ENCODE assay signal across 30 cellular contexts in the genomic region with DNA sequence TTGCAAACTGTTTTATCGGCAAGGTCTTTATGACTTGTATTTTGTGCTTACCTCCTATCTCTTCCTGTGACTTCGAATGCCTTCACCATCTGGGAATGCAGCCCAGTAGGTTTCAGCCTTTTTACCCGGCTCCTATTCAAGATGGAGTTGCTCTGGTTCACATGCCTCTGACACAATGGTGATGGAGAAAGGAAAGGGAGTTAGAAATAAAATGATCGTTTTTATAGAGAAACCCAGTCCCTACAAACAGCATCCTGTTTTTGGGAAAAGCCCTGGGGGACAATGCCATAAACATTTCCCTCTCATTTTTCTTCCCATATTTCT.
"Had no signal": no experiment of that assay in that cellular context is flagged by ENCODE, and none has a peak within 500 bp of the region (broad histone marks: within the 10 kb centered on the region; RNA-seq: fewer than 3 reads in every experiment).

No MANE protein-coding gene starts in this region.

- H3K4me3 Mint-ChIP-seq: activated CD4-positive, alpha-beta memory T cell treated with anti-CD3 and anti-CD28 coated beads, Interleukin-2, amount 10 ng/mL, durations not matched to agents 7 days and 5 days; activated CD4-positive, alpha-beta T cell treated with anti-CD3 and anti-CD28 coated beads, Interleukin-2, amount 10 ng/mL, durations not matched to agents 7 days and 5 days; activated naive CD8-positive, alpha-beta T cell; activated T-cell treated with anti-CD3 and anti-CD28 coated beads, Interleukin-2, amount 50 U/mL, for 24 hours; activated T-cell treated with anti-CD3 and anti-CD28 coated beads, Interleukin-2, amount 50 U/mL, for 72 hours; central memory CD8-positive, alpha-beta T cell; dendritic cell treated with granulocyte-macrophage colony-stimulating factor and Interleukin-4, amounts not matched to agents 40 ng/mL and 50 ng/mL, for 4 days; endodermal cell had no signal

- DNase-seq: activated CD4-positive, alpha-beta memory T cell treated with anti-CD3 and anti-CD28 coated beads, Interleukin-2, amount 10 ng/mL, durations not matched to agents 7 days and 5 days; activated CD4-positive, alpha-beta T cell treated with anti-CD3 and anti-CD28 coated beads for 1 hour; activated CD4-positive, alpha-beta T cell treated with anti-CD3 and anti-CD28 coated beads for 4 hours; activated CD4-positive, alpha-beta T cell treated with anti-CD3 and anti-CD28 coated beads, Interleukin-2, amount 10 ng/mL, durations not matched to agents 7 days and 5 days; activated CD4-positive, alpha-beta T cell treated with anti-CD3 and anti-CD28 coated beads, Interleukin-2, amount 50 U/mL, for 4 hours; activated CD8-positive, alpha-beta memory T cell treated with anti-CD3 and anti-CD28 coated beads, Interleukin-2, amount 50 U/mL, for 48 hours; activated effector memory CD4-positive, alpha-beta T cell treated with Interleukin-2 at 50 U/mL for 16 hours; activated gamma-delta T cell treated with Interleukin-2 at 50 U/mL for 16 hours; activated naive CD4-positive, alpha-beta T cell treated with anti-CD3 and anti-CD28 coated beads, Interleukin-2, amount 50 U/mL, for 16 hours; activated naive CD4-positive, alpha-beta T cell treated with Interleukin-2 at 50 U/mL for 16 hours; activated T-cell treated with anti-CD3 and anti-CD28 coated beads for 4 hours; activated T-cell treated with anti-CD3 and anti-CD28 coated beads, Interleukin-2, amount 50 U/mL, for 24 hours; activated T-cell treated with anti-CD3 and anti-CD28 coated beads, Interleukin-2, amount 50 U/mL, for 72 hours; amniotic stem cell; anterior cingulate cortex; dorsolateral prefrontal cortex; effector memory CD4-positive, alpha-beta T cell; endodermal cell; foreskin fibroblast; head of caudate nucleus; T-helper 2 cell had no signal

- H3K4me1 Mint-ChIP-seq: central memory CD8-positive, alpha-beta T cell had no signal

- H3K27ac Mint-ChIP-seq: activated CD4-positive, alpha-beta memory T cell treated with anti-CD3 and anti-CD28 coated beads, Interleukin-2, amount 10 ng/mL, durations not matched to agents 7 days and 5 days; activated CD4-positive, alpha-beta T cell treated with anti-CD3 and anti-CD28 coated beads, Interleukin-2, amount 10 ng/mL, durations not matched to agents 7 days and 5 days; activated naive CD8-positive, alpha-beta T cell; activated T-cell treated with anti-CD3 and anti-CD28 coated beads, Interleukin-2, amount 50 U/mL, for 24 hours; activated T-cell treated with anti-CD3 and anti-CD28 coated beads, Interleukin-2, amount 50 U/mL, for 72 hours had no signal

- H3K9me3 Mint-ChIP-seq: activated CD4-positive, alpha-beta memory T cell treated with anti-CD3 and anti-CD28 coated beads, Interleukin-2, amount 10 ng/mL, durations not matched to agents 7 days and 5 days; activated T-cell treated with anti-CD3 and anti-CD28 coated beads, Interleukin-2, amount 50 U/mL, for 24 hours; central memory CD8-positive, alpha-beta T cell had no signal

- FAIRE-seq: astrocyte, bronchial epithelial cell, frontal cortex had no signal

- H3K27me3 Mint-ChIP-seq: activated naive CD8-positive, alpha-beta T cell; dendritic cell treated with granulocyte-macrophage colony-stimulating factor and Interleukin-4, amounts not matched to agents 40 ng/mL and 50 ng/mL, for 4 days had no signal

- H3K36me3 ChIP-seq: brain microvascular endothelial cell had no signal

- ATAC-seq: activated T-cell treated with anti-CD3 and anti-CD28 coated beads, Interleukin-2, amount 50 U/mL, for 72 hours; esophagus mucosa had no signal

- H3K4me3 ChIP-seq: coronary artery, dorsolateral prefrontal cortex had no signal

- H3K27ac ChIP-seq: brain microvascular endothelial cell, coronary artery had no signal

- H3K27me3 ChIP-seq: brain microvascular endothelial cell, dorsolateral prefrontal cortex had no signal
